1 cellular context compared by ENCODE assay signal in genomic region chr16:3007957-3008748, GRCh38.
TF ChIP-seq lines count a peak whose summit lies in the region.

No MANE protein-coding gene starts in this region.

TF ChIP-seq in HepG2, 621 proteins besides CTCF, POLR2A, EP300 and RAD21 (continued from another document):
- TF ChIP-seq ZNF687 (CRISPR knock-in tag; IDR thresholded peaks at IDR 0.05): peak; percentile 16; the same call in 1 of the 2 replicates
- no peak for TF ChIP-seq SMYD3 (CRISPR knock-in tag; IDR thresholded peaks at IDR 0.05)
- no peak for TF ChIP-seq MAFG (CRISPR knock-in tag; IDR thresholded peaks at IDR 0.05)
- no peak for TF ChIP-seq ZIK1 (CRISPR knock-in tag; IDR thresholded peaks at IDR 0.05; ENCODE audit: borderline replicate concordance, low read depth)
- TF ChIP-seq MXD1 (CRISPR knock-in tag; IDR thresholded peaks at IDR 0.05): no peak
- no peak for TF ChIP-seq RXRA (CRISPR knock-in tag; IDR thresholded peaks at IDR 0.05)
- TF ChIP-seq TIGD3 (CRISPR knock-in tag; IDR thresholded peaks at IDR 0.05; ENCODE audit: borderline replicate concordance): no peak
- TF ChIP-seq SIN3A (IDR thresholded peaks at IDR 0.05; ENCODE audit: borderline replicate concordance, low read depth, low read length): 0 out of 2 replicates have a peak, but pooled peaks have one; percentile 30
- TF ChIP-seq ZNF574 (CRISPR knock-in tag; IDR thresholded peaks at IDR 0.05): no peak
- TF ChIP-seq MXD4 (CRISPR knock-in tag; IDR thresholded peaks at IDR 0.05): no peak
- no peak for TF ChIP-seq ZNF879 (CRISPR knock-in tag; IDR thresholded peaks at IDR 0.05)
- TF ChIP-seq PRDM10 (CRISPR knock-in tag; IDR thresholded peaks at IDR 0.05; ENCODE audit: low read depth): no peak
- no peak for TF ChIP-seq ISL2 (CRISPR knock-in tag; IDR thresholded peaks at IDR 0.05)
- peak; percentile 89 for TF ChIP-seq ZNF281 (CRISPR knock-in tag; IDR thresholded peaks at IDR 0.05; ENCODE audit: borderline replicate concordance)
- 0 out of 2 replicates have a peak, but pooled peaks have one; percentile 17 for TF ChIP-seq ZBTB38 (CRISPR knock-in tag; IDR thresholded peaks at IDR 0.05)
- no peak for TF ChIP-seq KLF11 (CRISPR knock-in tag; IDR thresholded peaks at IDR 0.05)
- TF ChIP-seq ZZZ3 (CRISPR knock-in tag; IDR thresholded peaks at IDR 0.05; ENCODE audit: borderline replicate concordance): no peak
- no peak for TF ChIP-seq ZNF530 (CRISPR knock-in tag; IDR thresholded peaks at IDR 0.05; ENCODE audit: low read depth)
- no peak for TF ChIP-seq SPEN (CRISPR knock-in tag; IDR thresholded peaks at IDR 0.05; ENCODE audit: low read depth)
- no peak for TF ChIP-seq KDM3A (CRISPR knock-in tag; IDR thresholded peaks at IDR 0.05; ENCODE audit: low read depth)
- no peak for TF ChIP-seq RCOR2 (CRISPR knock-in tag; IDR thresholded peaks at IDR 0.05)
- TF ChIP-seq ZNF354B (CRISPR knock-in tag; IDR thresholded peaks at IDR 0.05): no peak
- no peak for TF ChIP-seq NFE2L2 (IDR thresholded peaks at IDR 0.05; ENCODE audit: low read length)
- TF ChIP-seq CCDC6 (CRISPR knock-in tag; IDR thresholded peaks at IDR 0.05): no peak
- no peak for TF ChIP-seq ZNF841 (CRISPR knock-in tag; IDR thresholded peaks at IDR 0.05; ENCODE audit: borderline replicate concordance)
- no peak for TF ChIP-seq BORCS8-MEF2B (CRISPR knock-in tag; IDR thresholded peaks at IDR 0.05)
- peak; percentile 96 for TF ChIP-seq PRPF4 (IDR thresholded peaks at IDR 0.05; ENCODE audit: low read depth, low read length, poor library complexity, severe bottlenecking)
- no peak for TF ChIP-seq JARID2 (CRISPR knock-in tag; IDR thresholded peaks at IDR 0.05; ENCODE audit: insufficient replicate concordance)
- TF ChIP-seq ZNF33A (CRISPR knock-in tag; IDR thresholded peaks at IDR 0.05; ENCODE audit: borderline replicate concordance): no peak
- no peak for TF ChIP-seq ZFX (CRISPR knock-in tag; IDR thresholded peaks at IDR 0.05; ENCODE audit: low read depth)
- no peak for TF ChIP-seq ZBTB21 (CRISPR knock-in tag; IDR thresholded peaks at IDR 0.05)
- no peak for TF ChIP-seq ZNF790 (CRISPR knock-in tag; IDR thresholded peaks at IDR 0.05; ENCODE audit: borderline replicate concordance)
- no peak for TF ChIP-seq ZNF710 (CRISPR knock-in tag; IDR thresholded peaks at IDR 0.05; ENCODE audit: borderline replicate concordance)
